10 cellular contexts compared by ENCODE assay signal in the genomic region with DNA sequence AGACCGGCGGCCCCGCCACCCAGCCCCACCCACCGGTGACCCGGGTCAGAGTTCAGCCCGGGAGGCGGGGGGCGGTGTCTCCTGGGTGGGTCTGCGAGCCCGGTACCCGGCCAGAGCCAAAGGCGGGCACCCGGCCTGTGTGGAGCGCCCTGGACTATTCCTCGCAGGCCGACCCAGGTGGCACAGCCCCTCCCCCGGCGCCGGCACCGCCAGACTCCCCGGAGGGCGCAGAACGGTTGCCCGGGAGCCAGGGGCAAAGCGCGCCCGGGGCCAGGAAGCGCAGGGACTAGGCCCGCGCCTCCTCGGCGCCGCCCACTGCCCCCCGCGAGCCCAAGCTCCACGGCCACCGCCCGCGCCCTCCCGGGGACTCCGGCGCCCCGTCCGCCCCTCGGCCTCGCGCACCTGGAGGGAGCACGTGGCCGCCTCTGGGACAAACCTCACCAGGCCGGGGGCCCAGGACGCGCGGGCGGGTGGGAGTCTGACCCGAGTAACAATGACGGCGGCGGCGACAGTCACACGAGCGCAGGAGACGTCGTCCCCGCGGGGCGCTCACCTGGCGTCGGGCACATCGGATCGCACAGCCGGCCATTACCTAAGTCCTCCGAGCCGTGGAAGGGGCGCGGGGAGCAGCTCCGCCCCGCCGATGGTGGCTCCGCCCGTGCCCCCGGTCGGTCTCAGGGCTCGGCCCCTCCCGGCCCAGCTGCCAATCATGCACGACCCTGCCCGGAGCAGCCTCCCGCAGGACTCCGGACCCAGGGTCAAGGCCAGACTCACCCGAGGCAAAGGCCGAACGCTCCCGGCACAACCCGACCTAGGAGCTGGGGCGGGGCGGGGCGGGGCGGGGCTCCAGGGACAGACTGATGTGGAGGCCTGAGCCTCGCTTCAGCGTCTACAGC. TPM values are rescaled to one million over a fixed set of nuclear protein-coding genes. Genes with fewer than 3 reads are reported as not detected.
DNase-seq lines count a peak whose midpoint lies in the region; ATAC-seq, FAIRE-seq and TF ChIP-seq lines count a peak whose summit lies in the region.
"Had no signal": no experiment of that assay in that cellular context is flagged by ENCODE, and none has a peak within 500 bp of the region (broad histone marks: within the 10 kb centered on the region; RNA-seq: fewer than 3 reads in every experiment).

No MANE protein-coding gene starts in this region.

- peaks cover 92% of the 10 kb centered on the region for H3K4me1 ChIP-seq in hepatocyte (ENCODE audit: insufficient read depth)
- H3K4me1 ChIP-seq in psoas muscle: peaks cover 37% of the 10 kb centered on the region

- no peak overlapping the region for H3K9ac ChIP-seq in SK-N-MC (ENCODE audit: insufficient read length)

- H3K9me3 ChIP-seq in SK-N-MC (ENCODE audit: low read depth, low read length) (no peaks in the 10 kb centered on the region), hepatocyte (ENCODE audit: low read depth) (no peaks in the 10 kb centered on the region), psoas muscle (no peaks in the 10 kb centered on the region)

- H3K4me2 ChIP-seq in hepatocyte: peak overlapping the region; percentile 98

- FAIRE-seq in RCC 7860 (lab: Jason Lieb, UNC): no peak

- no peak for TF ChIP-seq CTCF in hepatocyte (IDR thresholded peaks at IDR 0.05; ENCODE audit: poor library complexity)
- no peak for TF ChIP-seq CTCF in psoas muscle (IDR thresholded peaks at IDR 0.05)

- H3K79me2 ChIP-seq in hepatocyte: peaks cover 99% of the 10 kb centered on the region

- H2AFZ ChIP-seq in hepatocyte: no peak overlapping the region

- H3K27me3 ChIP-seq in hepatocyte (no peaks in the 10 kb centered on the region), psoas muscle (ENCODE audit: insufficient read depth in 3 of 3, low read length in 2 of 3) (peaks cover 0 to 5% (median 0%) of the 10 kb centered on the region in 3 donors)

- intact Hi-C loops in psoas muscle (cut with DNase I): no loop called here

- H3K9me2 ChIP-seq in hepatocyte (replicated peaks; ENCODE audit: insufficient read depth): no peaks in the 10 kb centered on the region

- no peak for ATAC-seq in psoas muscle
- no peak for ATAC-seq in HG03196 (IDR thresholded peaks at IDR 0.05; ENCODE audit: unreplicated experiment)
- ATAC-seq: T-cell had no signal

- WGBS in hepatocyte (ENCODE audit: low lambda C conversion rate, missing lambda C conversion rate): 19% methylated on average over 45 of the region's 99 CpGs
- WGBS in psoas muscle, 3 donors: 50 to 68% (median 56%) methylated on average over 69 to 99 of the region's 99 CpGs

- DNase-seq in COR-L47 (lab: John Stamatoyannopoulos, UW) (peak; percentile 13), SK-N-MC (ENCODE audit: low read depth, low spot score) (no peak), hepatocyte (ENCODE audit: low spot score) (peak; percentile 77), psoas muscle (no peak), cortex of kidney (lab: John Stamatoyannopoulos, UW) (no peak), RCC 7860 (ENCODE audit: low spot score) (no peak)
- DNase-seq in activated CD4-positive, alpha-beta T cell treated with anti-CD3 and anti-CD28 coated beads for 1 hour: no peak
- DNase-seq: NCI-H1436 had no signal

- peaks cover 83% of the 10 kb centered on the region for H4K20me1 ChIP-seq in hepatocyte (ENCODE audit: insufficient read depth, poor library complexity, severe bottlenecking)

- H3K4me3 ChIP-seq in SK-N-MC: peak overlapping the region; percentile 74
- peak overlapping the region; percentile 27 for H3K4me3 ChIP-seq in hepatocyte
- peak overlapping the region; percentile 39 for H3K4me3 ChIP-seq in psoas muscle

- H3K36me3 ChIP-seq in SK-N-MC (ENCODE audit: insufficient read depth, low read length): no peaks in the 10 kb centered on the region
- no peaks in the 10 kb centered on the region for H3K36me3 ChIP-seq in hepatocyte (replicated peaks; ENCODE audit: insufficient read depth, low read depth)
- no peaks in the 10 kb centered on the region for H3K36me3 ChIP-seq in psoas muscle (ENCODE audit: insufficient read depth in 1 of 2, low read depth in 1 of 2)

- H3K27ac ChIP-seq in SK-N-MC (no peak overlapping the region; the same call in 1 of the 2 replicates), hepatocyte (peak overlapping the region; percentile 98), psoas muscle (no peak overlapping the region)

RNA-seq across cellular contexts. Expression of a gene that starts 7.5 kb away (rescaled TPM):
- total RNA-seq in hepatocyte (91.4 and 113 TPM in 2 replicates), psoas muscle (10 to 100 TPM; 13.6 to 43.7 (median 15.0) TPM)
- polyA plus RNA-seq in hepatocyte (147 and 158 TPM in 2 replicates), psoas muscle (10 to 100 TPM in 1 of 3 donors, 1 to 10 TPM in 2; 3.9 to 11.6 (median 5.8) TPM)

RNA-seq across cellular contexts. Expression of a gene that starts 26.8 kb away (rescaled TPM):
- total RNA-seq in hepatocyte (3.1 and 3.3 TPM in 2 replicates), psoas muscle (1 to 10 TPM in 2 of 4 donors, under 1 TPM in 2; 0.57 to 1.6 (median 0.94) TPM)
- polyA plus RNA-seq in hepatocyte (8.7 and 9.0 TPM in 2 replicates), psoas muscle (under 1 TPM; 0.46 to 0.93 (median 0.81) TPM)

RNA-seq across cellular contexts. Expression of a gene that starts 29.8 kb away (rescaled TPM):
- total RNA-seq in hepatocyte (1.4 and 2.3 TPM in 2 replicates), psoas muscle (1 to 10 TPM; 4.4 to 6.3 (median 5.4) TPM)
- polyA plus RNA-seq in hepatocyte (0.62 and 1.1 TPM in 2 replicates), psoas muscle (1 to 10 TPM; 1.7 to 5.3 (median 4.0) TPM)

RNA-seq across cellular contexts. Expression of a gene that starts 38.5 kb away (rescaled TPM):
- 12.5 and 13.8 TPM in 2 replicates for total RNA-seq in hepatocyte
- polyA plus RNA-seq in hepatocyte: 33.8 and 51.4 TPM in 2 replicates
- 100 to 1,000 TPM; 107 to 178 (median 145) TPM for total RNA-seq in psoas muscle
- 100 to 1,000 TPM in 2 of 3 donors, 10 to 100 TPM in 1; 57.4 to 148 (median 131) TPM for polyA plus RNA-seq in psoas muscle

RNA-seq across cellular contexts. Expression of a gene that starts 43.2 kb away (rescaled TPM):
- total RNA-seq in hepatocyte (43.9 and 57.9 TPM in 2 replicates), psoas muscle (10 to 100 TPM; 36.6 to 48.2 (median 42.5) TPM)
- polyA plus RNA-seq in hepatocyte (44.1 and 47.0 TPM in 2 replicates), psoas muscle (10 to 100 TPM; 31.6 to 43.7 (median 32.1) TPM)

Comparison
In these comparisons a context has a peak if more than half of its experiments do, and no peak if none do; other contexts are left out.
1. DNase-seq: peak in COR-L47 (single experiment) and hepatocyte (single experiment); none in SK-N-MC (single experiment), psoas muscle (0 of 2), cortex of kidney (single experiment), RCC 7860 (single experiment) and activated CD4-positive, alpha-beta T cell treated with anti-CD3 and anti-CD28 coated beads for 1 hour (single experiment).
2. Peak in every context shown above with its lines, with median percentiles within 50 percentile points of each other: H3K4me3 ChIP-seq.